8 cellular contexts compared by ENCODE assay signal in the genomic region with DNA sequence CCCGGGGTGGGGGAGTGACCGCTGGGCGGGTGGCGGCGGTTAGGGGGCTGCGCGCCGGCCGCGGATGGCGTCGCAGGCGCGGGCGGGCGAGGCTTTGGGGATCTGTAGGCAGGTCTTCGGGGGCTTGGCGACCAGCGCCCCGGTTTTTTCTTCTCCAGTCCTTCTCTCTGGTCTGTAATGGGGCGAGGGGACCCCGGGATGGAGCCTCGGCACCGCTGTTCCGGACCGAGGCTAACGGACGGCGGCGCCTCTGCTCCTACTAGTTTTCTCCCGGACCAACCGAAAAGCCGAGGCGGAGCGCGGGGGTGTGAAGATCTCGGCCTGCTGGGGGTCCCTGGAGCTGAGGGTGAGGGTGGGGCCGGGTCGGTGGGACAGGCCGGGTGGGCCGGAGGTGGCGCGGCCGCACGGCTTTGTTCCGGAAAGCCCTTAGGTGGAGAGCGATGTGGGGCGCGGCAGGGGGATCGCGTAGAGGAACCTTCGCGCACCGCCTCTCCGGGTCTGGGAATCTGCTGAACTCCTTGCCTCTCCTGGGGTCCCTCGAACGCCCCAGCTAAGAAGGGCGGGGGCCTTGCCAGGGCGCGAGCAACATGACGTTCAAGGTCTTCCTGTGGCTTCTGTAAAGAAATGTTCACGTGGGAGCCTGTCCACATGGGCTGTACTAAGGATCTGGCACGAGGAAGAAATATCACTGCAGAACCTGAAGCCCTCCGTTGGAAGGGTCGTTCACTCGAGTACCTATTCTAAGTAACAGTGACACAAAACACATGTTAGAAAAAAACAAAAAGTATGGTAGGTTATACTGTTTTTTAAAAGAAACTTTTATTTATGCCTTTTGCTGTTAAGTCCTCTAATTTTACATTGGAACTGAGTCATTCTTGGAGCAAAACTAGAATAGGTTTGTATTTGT. TPM values are rescaled to one million over a fixed set of nuclear protein-coding genes. Genes with fewer than 3 reads are reported as not detected.
DNase-seq lines count a peak whose midpoint lies in the region; ATAC-seq lines count a peak whose summit lies in the region.

No MANE protein-coding gene starts in this region.

- CTCF ChIA-PET in activated CD4-positive, alpha-beta memory T cell treated with anti-CD3 and anti-CD28 coated beads, Interleukin-2, amount 10 ng/mL, durations not matched to agents 7 days and 5 days (lab: Charles Lee): interaction anchor here (5.3 kb wide), 1 partner anchor 97 kb away, joined by 73 read pairs; no protein-coding TSS in a partner anchor

- no peaks in the 10 kb centered on the region for H3K9me3 Mint-ChIP-seq in activated CD4-positive, alpha-beta memory T cell treated with anti-CD3 and anti-CD28 coated beads, Interleukin-2, amount 10 ng/mL, durations not matched to agents 7 days and 5 days

- ATAC-seq in GM18861 (IDR thresholded peaks at IDR 0.05; ENCODE audit: unreplicated experiment): peak; percentile 25
- peak; percentile 20 for ATAC-seq in HG03103 (IDR thresholded peaks at IDR 0.05; ENCODE audit: low read depth, unreplicated experiment)

- peaks cover 37% of the 10 kb centered on the region for H3K36me3 Mint-ChIP-seq in activated CD4-positive, alpha-beta memory T cell treated with anti-CD3 and anti-CD28 coated beads, Interleukin-2, amount 10 ng/mL, durations not matched to agents 7 days and 5 days (ENCODE audit: low read depth)

- no peaks in the 10 kb centered on the region for H3K27me3 Mint-ChIP-seq in activated CD4-positive, alpha-beta memory T cell treated with anti-CD3 and anti-CD28 coated beads, Interleukin-2, amount 10 ng/mL, durations not matched to agents 7 days and 5 days

- POLR2A ChIA-PET in activated CD4-positive, alpha-beta memory T cell treated with anti-CD3 and anti-CD28 coated beads, Interleukin-2, amount 10 ng/mL, durations not matched to agents 7 days and 5 days (lab: Charles Lee): interaction anchor here (0.6 to 7.1 kb wide), 21 partner anchors 32 to 519 kb away, joined by 3 to 408 read pairs (median 8); a partner anchor contains a TSS

- peak; percentile 77 for DNase-seq in NCI-H748 (lab: John Stamatoyannopoulos, UW; ENCODE audit: unreplicated experiment)
- DNase-seq in activated CD4-positive, alpha-beta memory T cell treated with anti-CD3 and anti-CD28 coated beads, Interleukin-2, amount 10 ng/mL, durations not matched to agents 7 days and 5 days: peak; percentile 79
- peak; percentile 50 for DNase-seq in effector CD4-positive, alpha-beta T cell
- peak; percentile 85 for DNase-seq in medulla oblongata (ENCODE audit: extremely low spot score)
- peak; percentile 31 for DNase-seq in stimulated activated CD8-positive, alpha-beta memory T cell treated with anti-CD3 and anti-CD28 coated beads, Interleukin-12 subunit alpha, Interleukin-12 subunit beta, amount 100 ng/mL, for 1 hour (ENCODE audit: low read depth)

- H3K27ac ChIP-seq in ACC112 (ENCODE audit: low read depth, low read length): peak overlapping the region; percentile 75

- peaks cover 20% of the 10 kb centered on the region for H3K4me1 ChIP-seq in ACC112 (ENCODE audit: control insufficient read depth, insufficient read depth, low read length, unreplicated experiment)

- H3K4me1 Mint-ChIP-seq in activated CD4-positive, alpha-beta memory T cell treated with anti-CD3 and anti-CD28 coated beads, Interleukin-2, amount 10 ng/mL, durations not matched to agents 7 days and 5 days: peaks cover 26% of the 10 kb centered on the region

- H3K4me3 Mint-ChIP-seq in activated CD4-positive, alpha-beta memory T cell treated with anti-CD3 and anti-CD28 coated beads, Interleukin-2, amount 10 ng/mL, durations not matched to agents 7 days and 5 days: peak overlapping the region; percentile 97

- H3K36me3 ChIP-seq in ACC112 (ENCODE audit: insufficient read depth, low read length): no peaks in the 10 kb centered on the region

- peak overlapping the region; percentile 98 for H3K27ac Mint-ChIP-seq in activated CD4-positive, alpha-beta memory T cell treated with anti-CD3 and anti-CD28 coated beads, Interleukin-2, amount 10 ng/mL, durations not matched to agents 7 days and 5 days

- H3K79me2 ChIP-seq in ACC112 (ENCODE audit: control insufficient read depth, insufficient read depth, low read length, unreplicated experiment): peaks cover 32% of the 10 kb centered on the region

- H3K27me3 ChIP-seq in ACC112 (ENCODE audit: insufficient read depth, low read length): no peaks in the 10 kb centered on the region

- H2AFZ ChIP-seq in ACC112 (ENCODE audit: low read length, unreplicated experiment): peak overlapping the region; percentile 83

- peak overlapping the region; percentile 82 for H3K4me3 ChIP-seq in ACC112 (ENCODE audit: low read depth, low read length)

RNA-seq across cellular contexts. Expression of a gene that starts 0.9 kb away (rescaled TPM):
- total RNA-seq in activated CD4-positive, alpha-beta memory T cell treated with anti-CD3 and anti-CD28 coated beads, Interleukin-2, amount 10 ng/mL, durations not matched to agents 7 days and 5 days: 10 to 100 TPM; 43.2 to 47.0 TPM

Comparison
In these comparisons a context has a peak if more than half of its experiments do, and no peak if none do; other contexts are left out.
1. Peak in every context shown above with its lines: DNase-seq, ATAC-seq, H3K4me3 ChIP-seq and H3K27ac ChIP-seq.
2. DNase-seq: peak in every context shown above with its lines; median percentile 85 in medulla oblongata; 79 in activated CD4-positive, alpha-beta memory T cell treated with anti-CD3 and anti-CD28 coated beads, Interleukin-2, amount 10 ng/mL, durations not matched to agents 7 days and 5 days; 77 in NCI-H748; 50 in effector CD4-positive, alpha-beta T cell; 31 in stimulated activated CD8-positive, alpha-beta memory T cell treated with anti-CD3 and anti-CD28 coated beads, Interleukin-12 subunit alpha, Interleukin-12 subunit beta, amount 100 ng/mL, for 1 hour.